In the genomic region with DNA sequence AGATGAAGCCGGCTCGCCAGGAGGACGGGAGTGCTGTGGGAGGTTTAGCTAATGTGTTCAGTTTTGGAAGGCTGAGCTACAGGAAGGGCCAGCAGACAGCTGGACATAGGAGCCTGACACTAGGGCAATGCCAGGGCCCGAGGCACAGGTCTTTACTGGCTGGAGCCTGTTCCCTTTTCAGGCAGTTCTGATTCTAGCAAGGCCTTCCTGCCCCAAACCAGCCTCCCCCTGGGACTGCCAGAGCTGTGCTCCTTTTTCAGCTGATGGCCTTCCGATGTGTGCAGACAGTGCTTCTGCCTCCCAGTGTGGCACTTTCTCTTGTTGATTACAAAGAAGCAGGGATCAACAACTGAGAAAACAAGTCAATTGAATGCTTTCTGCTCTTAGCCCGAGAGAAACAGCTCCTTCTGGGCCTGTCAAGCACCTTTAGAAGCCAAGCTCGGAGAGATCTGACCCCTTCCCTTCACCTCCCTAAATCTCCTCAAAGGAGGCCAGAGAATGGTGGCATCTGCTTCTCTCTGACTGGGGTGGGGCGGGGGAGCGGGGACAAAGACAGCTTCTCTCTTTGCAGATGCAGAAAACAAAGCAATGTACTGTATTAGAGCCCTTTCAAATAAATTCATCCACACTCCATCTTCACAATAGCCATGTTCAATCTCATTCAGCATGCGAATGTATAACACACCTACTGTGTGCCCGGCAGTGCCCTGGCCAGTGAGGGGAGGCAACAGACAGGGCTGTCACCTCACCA, we compare ENCODE assay signal across 26 cellular contexts.
DNase-seq lines count a peak whose midpoint lies in the region; ATAC-seq and TF ChIP-seq lines count a peak whose summit lies in the region.
"Had no signal": no experiment of that assay in that cellular context is flagged by ENCODE, and none has a peak within 500 bp of the region (broad histone marks: within the 10 kb centered on the region; RNA-seq: fewer than 3 reads in every experiment).

No MANE protein-coding gene starts in this region.

- no peak overlapping the region for H3K27ac ChIP-seq in right cardiac atrium (ENCODE audit: low read length)
- H3K27ac ChIP-seq: adrenal gland, hepatocyte, neutrophil, PC-9, suprapubic skin had no signal

- 87% methylated on average over 11 of the region's 11 CpGs for WGBS in right cardiac atrium

- peaks cover 0 to 1% (median 0%) of the 10 kb centered on the region in 7 donors for H3K9me3 Mint-ChIP-seq in CD14-positive monocyte
- H3K9me3 Mint-ChIP-seq in brain: no peaks in the 10 kb centered on the region
- H3K9me3 Mint-ChIP-seq: activated naive CD4-positive, alpha-beta T cell treated with anti-CD3 and anti-CD28 coated beads for 36 hours; H9; stimulated activated effector memory CD8-positive, alpha-beta T cell treated with anti-CD3 and anti-CD28 coated beads, Interleukin-12 subunit alpha, Interleukin-12 subunit beta, amount 100 ng/mL, for 72 hours; T-helper 2 cell treated with Interferon-gamma antibody and Interleukin-4, amounts not matched to agents 5 μg/mL and 100 μg/mL, for 36 hours had no signal

- H3K4me1 ChIP-seq in right cardiac atrium (ENCODE audit: control insufficient read depth, insufficient read depth, low read length): no peaks in the 10 kb centered on the region

- H3K36me3 Mint-ChIP-seq in CD14-positive monocyte (peaks cover 0 to 3% of the 10 kb centered on the region in 2 donors), brain (peaks cover 7% of the 10 kb centered on the region)

- H3K9me3 ChIP-seq in right cardiac atrium (ENCODE audit: control insufficient read depth, low read length): no peaks in the 10 kb centered on the region
- H3K9me3 ChIP-seq: adrenal gland, MG63, neutrophil, suprapubic skin had no signal

- H3K4me3 Mint-ChIP-seq in CD14-positive monocyte (no peak overlapping the region), brain (peak overlapping the region in 1 of 5 experiments; percentile 45)
- H3K4me3 Mint-ChIP-seq: activated naive CD4-positive, alpha-beta T cell treated with anti-CD3 and anti-CD28 coated beads for 36 hours; stimulated activated effector memory CD8-positive, alpha-beta T cell treated with anti-CD3 and anti-CD28 coated beads, Interleukin-12 subunit alpha, Interleukin-12 subunit beta, amount 100 ng/mL, for 72 hours; T-helper 2 cell treated with Interferon-gamma antibody and Interleukin-4, amounts not matched to agents 5 μg/mL and 100 μg/mL, for 36 hours had no signal

- H3K27ac Mint-ChIP-seq in CD14-positive monocyte (no peak overlapping the region), brain (peak overlapping the region in 3 of 5 experiments; percentile 5 to 64 (median 50))
- H3K27ac Mint-ChIP-seq: activated naive CD4-positive, alpha-beta T cell treated with anti-CD3 and anti-CD28 coated beads for 36 hours; stimulated activated effector memory CD8-positive, alpha-beta T cell treated with anti-CD3 and anti-CD28 coated beads, Interleukin-12 subunit alpha, Interleukin-12 subunit beta, amount 100 ng/mL, for 72 hours; T-helper 2 cell treated with Interferon-gamma antibody and Interleukin-4, amounts not matched to agents 5 μg/mL and 100 μg/mL, for 36 hours had no signal

- H3K4me3 ChIP-seq in right cardiac atrium (ENCODE audit: low read length): no peak overlapping the region
- H3K4me3 ChIP-seq: adrenal gland, hepatocyte, MG63, PC-9, suprapubic skin had no signal

- intact Hi-C loops in CD14-positive monocyte (cut with micrococcal nuclease): loop anchor here in 1 of 2 donors (10.0 kb wide), 1 partner anchor 124 kb away; a partner anchor contains a TSS
- intact Hi-C loops in right cardiac atrium (cut with DNase I): loop anchor here (10.0 kb wide), 4 partner anchors 74 to 454 kb away; a partner anchor contains a TSS

- H3K27me3 Mint-ChIP-seq in CD14-positive monocyte (ENCODE audit: low read depth in 3 of 3) (peaks cover 0 to 9% (median 2%) of the 10 kb centered on the region in 3 donors), brain (no peaks in the 10 kb centered on the region)

- peaks cover 33% of the 10 kb centered on the region for H3K4me1 Mint-ChIP-seq in CD14-positive monocyte
- H3K4me1 Mint-ChIP-seq in brain: peaks cover 48% of the 10 kb centered on the region

- H3K27me3 ChIP-seq in right cardiac atrium (ENCODE audit: control insufficient read depth, insufficient read depth): no peaks in the 10 kb centered on the region
- H3K27me3 ChIP-seq: adrenal gland, hepatocyte, MG63, neutrophil, suprapubic skin had no signal

- TF ChIP-seq CTCF in CD14-positive monocyte (IDR thresholded peaks at IDR 0.05) (no peak), brain (conservative IDR thresholded peaks at IDR 0.05) (no peak)

- DNase-seq in CD14-positive monocyte (ENCODE audit: low spot score): peak; percentile 40
- peak; percentile 83 for DNase-seq in medulla oblongata (ENCODE audit: extremely low spot score)
- DNase-seq in putamen (ENCODE audit: low spot score): peak; percentile 85
- DNase-seq in right cardiac atrium: no peak
- DNase-seq: activated CD4-positive, alpha-beta T cell treated with anti-CD3 and anti-CD28 coated beads, Interleukin-2, amount 50 U/mL, for 48 hours; activated CD4-positive, CD25-positive, alpha-beta regulatory T cell treated with anti-CD3 and anti-CD28 coated beads, Interleukin-2, amount 50 U/mL, for 72 hours; activated naive CD4-positive, alpha-beta T cell treated with anti-CD3 and anti-CD28 coated beads for 36 hours; activated T-cell treated with anti-CD3 and anti-CD28 coated beads, Interleukin-2, amount 50 U/mL, for 48 hours; adrenal gland; H9; KBM-7; left colon; MG63; NCI-H1105 treated with DMSO at 0.1 percent for 48 hours; NCI-H1930; NCI-H526 treated with DMSO at 0.1 percent for 48 hours; PC-9 had no signal

- ATAC-seq in GM21619 (IDR thresholded peaks at IDR 0.05; ENCODE audit: unreplicated experiment): no peak
- ATAC-seq in GM21528 (IDR thresholded peaks at IDR 0.05; ENCODE audit: low FRiP score, unreplicated experiment): no peak
- no peak for ATAC-seq in right cardiac atrium
- ATAC-seq: left colon; Right ventricle myocardium inferior; stimulated activated effector memory CD8-positive, alpha-beta T cell treated with anti-CD3 and anti-CD28 coated beads, Interleukin-12 subunit alpha, Interleukin-12 subunit beta, amount 100 ng/mL, for 72 hours had no signal

Comparison
In these comparisons a context has a peak if more than half of its experiments do, and no peak if none do; other contexts are left out.
1. DNase-seq: peak in CD14-positive monocyte (single experiment), medulla oblongata (single experiment) and putamen (single experiment); none in right cardiac atrium (0 of 3).
2. H3K27ac Mint-ChIP-seq: peak in brain (3 of 5); none in CD14-positive monocyte (0 of 7).